Comparison of ENCODE assay signal across 3 cellular contexts in genomic region chr10:64215088-64215487, GRCh38.
"Had no signal": no experiment of that assay in that cellular context is flagged by ENCODE, and none has a peak within 500 bp of the region (broad histone marks: within the 10 kb centered on the region; RNA-seq: fewer than 3 reads in every experiment).

No MANE protein-coding gene starts in this region.

- DNase-seq: GDM1, GF-D8 had no signal

- ATAC-seq: GM12878 had no signal

- H3K4me3 ChIP-seq: GM12878 had no signal
